1 cellular context compared by ENCODE assay signal in the genomic region with DNA sequence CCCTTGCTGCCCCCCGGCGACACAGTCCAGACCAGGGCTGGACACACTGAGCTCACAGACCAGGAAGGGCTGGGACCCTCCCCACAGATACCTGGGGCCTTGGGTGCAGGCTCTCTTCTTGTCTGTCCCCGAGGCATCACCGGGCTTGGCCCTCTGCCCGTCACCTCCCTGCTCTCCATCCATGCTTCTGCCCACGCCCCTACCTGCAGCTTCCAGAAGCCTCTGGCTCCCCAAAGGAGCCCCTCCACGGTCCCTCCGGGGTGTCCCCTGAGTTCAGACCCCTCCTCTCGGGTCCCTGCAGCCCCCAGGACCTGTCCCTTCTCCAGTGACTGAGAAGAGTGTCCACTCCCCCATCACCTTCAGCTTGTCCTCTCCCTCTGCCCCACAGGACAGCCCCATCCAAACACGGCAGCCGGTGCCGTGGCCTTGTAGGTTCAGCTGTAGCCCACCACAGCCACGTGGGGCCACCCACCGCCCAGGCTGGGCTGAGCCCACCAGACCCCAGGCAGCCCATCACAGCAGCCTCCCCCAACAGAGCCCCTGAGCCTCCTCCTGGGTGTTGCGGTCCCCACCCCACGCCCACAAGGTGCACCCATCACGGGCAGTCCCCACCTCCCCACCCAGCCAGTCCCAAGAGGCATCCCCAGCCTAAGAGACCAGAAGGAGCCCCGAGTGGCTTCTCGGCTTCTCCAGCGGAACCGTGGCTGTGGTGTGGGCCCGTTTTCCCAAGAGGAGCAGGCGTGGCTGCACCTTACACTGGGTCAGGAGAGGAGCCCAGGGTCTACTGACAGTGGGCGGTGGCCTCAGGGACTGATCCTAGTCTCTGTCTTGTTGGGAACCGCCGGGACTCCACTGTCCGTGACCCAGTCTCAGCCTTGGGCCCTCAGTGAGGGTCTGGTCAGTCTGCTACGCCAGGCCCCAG.
TF ChIP-seq lines count a peak whose summit lies in the region.

No MANE protein-coding gene starts in this region.

TF ChIP-seq in HepG2, 621 proteins besides CTCF, POLR2A, EP300 and RAD21:
- TF ChIP-seq ZNF703 (CRISPR knock-in tag; IDR thresholded peaks at IDR 0.05; ENCODE audit: borderline replicate concordance), result no peak
- TF ChIP-seq, protein P1, sequence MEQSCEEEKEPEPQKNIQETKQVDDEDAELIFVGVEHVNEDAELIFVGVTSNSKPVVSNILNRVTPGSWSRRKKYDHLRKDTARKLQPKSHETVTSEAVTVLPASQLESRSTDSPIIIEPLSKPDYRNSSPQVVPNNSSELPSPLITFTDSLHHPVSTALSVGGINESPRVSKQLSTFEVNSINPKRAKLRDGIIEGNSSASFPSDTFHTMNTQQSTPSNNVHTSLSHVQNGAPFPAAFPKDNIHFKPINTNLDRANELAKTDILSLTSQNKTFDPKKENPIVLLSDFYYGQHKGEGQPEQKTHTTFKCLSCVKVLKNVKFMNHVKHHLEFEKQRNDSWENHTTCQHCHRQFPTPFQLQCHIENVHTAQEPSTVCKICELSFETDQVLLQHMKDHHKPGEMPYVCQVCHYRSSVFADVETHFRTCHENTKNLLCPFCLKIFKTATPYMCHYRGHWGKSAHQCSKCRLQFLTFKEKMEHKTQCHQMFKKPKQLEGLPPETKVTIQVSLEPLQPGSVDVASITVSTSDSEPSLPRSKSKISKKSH (CRISPR knock-in tag; IDR thresholded peaks at IDR 0.05; ENCODE audit: borderline replicate concordance), result peak; percentile 32; the same call in 1 of the 2 replicates
- TF ChIP-seq ZNF451 (CRISPR knock-in tag; IDR thresholded peaks at IDR 0.05), result no peak
- no peak for TF ChIP-seq ZNF12 (CRISPR knock-in tag; IDR thresholded peaks at IDR 0.05)
- no peak for TF ChIP-seq NFE2L1 (CRISPR knock-in tag; IDR thresholded peaks at IDR 0.05; ENCODE audit: borderline replicate concordance)
- TF ChIP-seq ZNF740 (CRISPR knock-in tag; IDR thresholded peaks at IDR 0.05), result no peak
- no peak for TF ChIP-seq ZNF121 (CRISPR knock-in tag; IDR thresholded peaks at IDR 0.05)
